Comparison of ENCODE assay signal across 9 cellular contexts in the genomic region with DNA sequence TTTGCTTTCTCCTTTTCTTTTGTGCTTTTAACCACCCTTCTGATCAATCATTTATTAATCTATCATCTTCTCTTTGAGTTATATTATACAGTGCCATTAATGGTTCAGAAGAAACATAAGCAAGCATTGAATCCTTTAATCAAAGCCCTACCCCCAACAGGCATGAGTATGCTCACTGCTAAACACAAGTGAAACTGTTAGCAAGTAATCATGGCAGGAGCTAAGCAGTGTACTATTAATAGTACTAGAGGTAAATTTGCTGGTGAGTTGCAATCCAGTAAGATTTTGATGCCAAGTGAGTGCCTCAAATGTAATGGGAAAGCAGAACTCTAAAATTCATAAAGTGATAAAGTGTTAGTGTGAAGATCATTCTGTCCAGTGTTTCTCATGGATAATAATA. TPM values are rescaled to one million over a fixed set of nuclear protein-coding genes. Genes with fewer than 3 reads are reported as not detected.
DNase-seq lines count a peak whose midpoint lies in the region; ATAC-seq and TF ChIP-seq lines count a peak whose summit lies in the region.
"Had no signal": no experiment of that assay in that cellular context is flagged by ENCODE, and none has a peak within 500 bp of the region (broad histone marks: within the 10 kb centered on the region; RNA-seq: fewer than 3 reads in every experiment).

No MANE protein-coding gene starts in this region.

- CTCF ChIA-PET in CD8-positive, alpha-beta memory T cell (lab: Charles Lee) = interaction anchor here (1.3 to 2.2 kb wide), 2 partner anchors 9 to 14 kb away, joined by 6 read pairs; no protein-coding TSS in a partner anchor

- no peak overlapping the region for H3K27ac ChIP-seq in CD8-positive, alpha-beta memory T cell (ENCODE audit: low read depth, low read length)
- H3K27ac ChIP-seq in heart right ventricle (peak overlapping the region; percentile 40 to 83 (median 68)), WERI-Rb-1 (no peak overlapping the region)

- H3K9me3 Mint-ChIP-seq in CD8-positive, alpha-beta memory T cell = no peaks in the 10 kb centered on the region

- H3K4me1 Mint-ChIP-seq in CD8-positive, alpha-beta memory T cell = peaks cover 23 to 42% (median 38%) of the 10 kb centered on the region in 3 donors

- no peak overlapping the region for H3K4me3 ChIP-seq in CD8-positive, alpha-beta memory T cell (ENCODE audit: low read length)
- H3K4me3 ChIP-seq in heart right ventricle (no peak overlapping the region), WERI-Rb-1 (ENCODE audit: low read depth, low read length) (no peak overlapping the region)

- no peaks in the 10 kb centered on the region for H3K27me3 Mint-ChIP-seq in CD8-positive, alpha-beta memory T cell

- peaks cover 4 to 15% (median 8%) of the 10 kb centered on the region in 3 donors for H3K36me3 Mint-ChIP-seq in CD8-positive, alpha-beta memory T cell

- POLR2A ChIA-PET in CD8-positive, alpha-beta memory T cell (lab: Charles Lee) = no interaction called here

- ATAC-seq in GM21381 (IDR thresholded peaks at IDR 0.05; ENCODE audit: unreplicated experiment) (peak; percentile 61), HG03432 (IDR thresholded peaks at IDR 0.05; ENCODE audit: unreplicated experiment) (peak; percentile 66), heart right ventricle (peak; percentile 30 to 79 (median 55))

- TF ChIP-seq CTCF in heart right ventricle (IDR thresholded peaks at IDR 0.05) (no peak), WERI-Rb-1 (IDR thresholded peaks at IDR 0.05; ENCODE audit: low read depth, low read length) (no peak)

- H3K4me1 ChIP-seq in CD8-positive, alpha-beta memory T cell (ENCODE audit: insufficient read depth, low read length) = peaks cover 18% of the 10 kb centered on the region
- H3K4me1 ChIP-seq in heart right ventricle = peaks cover 27 to 76% (median 63%) of the 10 kb centered on the region in 9 donors

- H3K27me3 ChIP-seq in CD8-positive, alpha-beta memory T cell (ENCODE audit: insufficient read depth, low read length, poor library complexity, severe bottlenecking) = no peaks in the 10 kb centered on the region
- H3K27me3 ChIP-seq in heart right ventricle (no peaks in the 10 kb centered on the region), WERI-Rb-1 (ENCODE audit: insufficient read depth, low read depth, severe bottlenecking) (no peaks in the 10 kb centered on the region)

- no peaks in the 10 kb centered on the region for H3K36me3 ChIP-seq in CD8-positive, alpha-beta memory T cell (ENCODE audit: insufficient read depth, low read length)
- peaks cover 0 to 25% (median 0%) of the 10 kb centered on the region in 9 donors for H3K36me3 ChIP-seq in heart right ventricle
- H3K36me3 ChIP-seq in WERI-Rb-1 = peaks cover 23% of the 10 kb centered on the region

- H3K4me3 Mint-ChIP-seq in CD8-positive, alpha-beta memory T cell = peak overlapping the region in 1 of 7 donors; percentile 1

- no peak for DNase-seq in CD8-positive, alpha-beta memory T cell
- no peak for DNase-seq in heart right ventricle
- DNase-seq in DMS153 treated with DMSO at 0.1 percent for 48 hours (lab: John Stamatoyannopoulos, UW; ENCODE audit: unreplicated experiment) = no peak
- no peak for DNase-seq in WERI-Rb-1
- DNase-seq in NCI-H510A treated with DMSO at 0.1 percent for 48 hours (lab: John Stamatoyannopoulos, UW) = no peak
- no peak for DNase-seq in globus pallidus (ENCODE audit: low spot score)
- DNase-seq: mesenchymal stem cell had no signal

- peak overlapping the region in 5 of 8 donors; percentile 4 to 83 (median 64) for H3K27ac Mint-ChIP-seq in CD8-positive, alpha-beta memory T cell

- no peaks in the 10 kb centered on the region for H3K9me3 ChIP-seq in CD8-positive, alpha-beta memory T cell (ENCODE audit: low read length)
- H3K9me3 ChIP-seq in heart right ventricle = no peaks in the 10 kb centered on the region
- no peaks in the 10 kb centered on the region for H3K9me3 ChIP-seq in WERI-Rb-1 (ENCODE audit: severe bottlenecking)

- intact Hi-C loops in heart right ventricle (cut with DNase I) = loop anchor here in 3 of 10 donors (1.0 to 10.0 kb wide), 3 partner anchors 15 to 54 kb away; no protein-coding TSS in a partner anchor

RNA-seq across cellular contexts. Expression of a gene that starts 57.2 kb away (rescaled TPM):
- total RNA-seq in CD8-positive, alpha-beta memory T cell = 10 to 100 TPM; 11.7 to 13.3 TPM
- 5.1 TPM for polyA plus RNA-seq in CD8-positive, alpha-beta memory T cell
- 10 to 100 TPM; 34.1 to 89.7 (median 53.4) TPM for total RNA-seq in heart right ventricle
- polyA plus RNA-seq in heart right ventricle = 10 to 100 TPM in 1 of 2 donors, 1 to 10 TPM in 1; 8.5 to 17.8 TPM

Comparison
In these comparisons a context has a peak if more than half of its experiments do, and no peak if none do; other contexts are left out.
1. H3K27ac ChIP-seq: peak in heart right ventricle (10 of 10); none in CD8-positive, alpha-beta memory T cell (single experiment) and WERI-Rb-1 (single experiment).
2. Peak in every context shown above with its lines, with median percentiles within 50 percentile points of each other: ATAC-seq.